In the genomic region with DNA sequence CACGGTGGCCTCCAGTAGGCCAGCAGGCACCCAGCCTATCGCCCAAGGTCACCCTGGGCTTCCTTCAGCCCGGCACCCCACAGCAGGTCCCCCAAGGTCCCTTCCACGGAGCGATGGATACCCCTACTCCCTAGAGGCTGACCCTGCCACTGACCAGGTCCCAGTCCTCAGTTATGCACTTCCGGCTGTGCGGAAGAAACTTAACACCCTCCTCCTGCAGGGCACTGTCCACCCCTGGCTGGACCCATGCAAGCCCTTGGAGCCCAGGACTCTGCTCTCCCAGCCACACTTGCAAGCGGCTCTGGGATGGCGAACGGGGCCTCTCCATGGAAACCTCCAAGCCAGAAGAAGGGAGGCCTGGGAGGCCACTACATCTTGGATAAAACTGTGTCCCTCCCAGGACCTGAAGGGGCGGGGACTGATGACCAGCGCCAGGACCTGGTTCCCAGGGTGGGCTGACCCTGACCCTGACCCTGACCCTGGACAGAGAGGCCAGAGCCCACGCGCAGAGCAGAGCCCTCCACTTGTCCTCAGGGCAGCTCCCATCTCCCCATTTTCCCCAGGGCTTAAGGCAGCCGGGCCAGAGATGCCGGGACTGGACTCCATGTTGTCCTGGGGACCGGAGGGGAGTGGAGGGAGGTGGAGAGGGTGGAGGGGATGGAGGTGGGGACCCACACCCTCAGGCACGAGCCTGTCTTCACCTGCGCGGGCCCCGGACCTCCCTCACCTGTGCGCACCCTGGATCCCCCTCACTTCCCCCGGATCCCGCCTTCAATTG, we compare ENCODE assay signal across 8 cellular contexts. TPM values are rescaled to one million over a fixed set of nuclear protein-coding genes. Genes with fewer than 3 reads are reported as not detected.
A peak's percentile ranks its signal among the peaks of the same experiment; 100 is the strongest.
DNase-seq lines count a peak whose midpoint lies in the region; ATAC-seq and TF ChIP-seq lines count a peak whose summit lies in the region.

No MANE protein-coding gene starts in this region.

- H3K36me3 ChIP-seq in cardiac muscle cell, result no peaks in the 10 kb centered on the region
- H3K36me3 ChIP-seq in mesendoderm (ENCODE audit: control insufficient read depth, insufficient read depth, low read length), result no peaks in the 10 kb centered on the region
- H3K36me3 ChIP-seq in vagina, result no peaks in the 10 kb centered on the region

- ATAC-seq in Right ventricle myocardium inferior, result no peak

- peak overlapping the region; percentile 82 for H3K4me3 ChIP-seq in cardiac muscle cell
- peak overlapping the region; percentile 36 for H3K4me3 ChIP-seq in mesendoderm (ENCODE audit: low read length)
- H3K4me3 ChIP-seq in vagina, result peak overlapping the region; percentile 76 to 82

- no peaks in the 10 kb centered on the region for H3K9me3 ChIP-seq in cardiac muscle cell (ENCODE audit: low read depth)
- H3K9me3 ChIP-seq in vagina, result no peaks in the 10 kb centered on the region

- H3K27me3 Mint-ChIP-seq in brain, result no peaks in the 10 kb centered on the region

- peak overlapping the region; percentile 81 for H3K4me2 ChIP-seq in mesendoderm (ENCODE audit: low read length)

- peak overlapping the region; percentile 64 for H3K9ac ChIP-seq in mesendoderm (ENCODE audit: low read length)

- H3K23ac ChIP-seq in mesendoderm (ENCODE audit: low read length), result peak overlapping the region; percentile 3

- intact Hi-C loops in Right ventricle myocardium inferior (cut with DNase I), result no loop called here
- intact Hi-C loops in vagina (cut with DNase I), result no loop called here

- H3K4me1 Mint-ChIP-seq in brain, result peaks cover 18% of the 10 kb centered on the region

- no peak overlapping the region for H4K8ac ChIP-seq in mesendoderm (ENCODE audit: low read depth, low read length)

- H3K18ac ChIP-seq in mesendoderm (ENCODE audit: low read length), result no peak overlapping the region

- H3K27me3 ChIP-seq in cardiac muscle cell, result no peaks in the 10 kb centered on the region
- H3K27me3 ChIP-seq in mesendoderm (ENCODE audit: insufficient read depth, low read length, poor library complexity), result no peaks in the 10 kb centered on the region
- no peaks in the 10 kb centered on the region for H3K27me3 ChIP-seq in vagina

- peaks cover 6% of the 10 kb centered on the region for H3K79me1 ChIP-seq in mesendoderm (ENCODE audit: low read length)

- DNase-seq in cardiac muscle cell (ENCODE audit: low read depth in 1 of 2, low spot score in 1 of 2), result no peak
- no peak for DNase-seq in Right ventricle myocardium inferior (ENCODE audit: missing footprints)
- DNase-seq in mesendoderm, result no peak
- no peak for DNase-seq in vagina (ENCODE audit: extremely low spot score in 2 of 2)
- DNase-seq in NCI-H187 (lab: John Stamatoyannopoulos, UW), result no peak
- no peak for DNase-seq in LoVo (ENCODE audit: low spot score)
- DNase-seq in activated naive CD4-positive, alpha-beta T cell treated with Interleukin-2 at 50 U/mL for 16 hours, result no peak

- no peak overlapping the region for H2BK120ac ChIP-seq in mesendoderm (ENCODE audit: low read depth, low read length)

- H3K36me3 Mint-ChIP-seq in brain, result peaks cover 15% of the 10 kb centered on the region

- H3K27ac ChIP-seq in cardiac muscle cell (no peak overlapping the region), mesendoderm (ENCODE audit: low read depth, low read length) (no peak overlapping the region), vagina (peak overlapping the region; percentile 21)

- no CpG with 5 or more reads among the region's 24 CpGs for WGBS in mesendoderm (ENCODE audit: extremely low coverage, insufficient coverage, low lambda C conversion rate)

- no peak for TF ChIP-seq POLR2A in vagina (IDR thresholded peaks at IDR 0.05)

- H3K79me2 ChIP-seq in mesendoderm (ENCODE audit: control insufficient read depth, insufficient read depth, low read length), result no peaks in the 10 kb centered on the region

- H3K4me3 Mint-ChIP-seq in brain, result peak overlapping the region; percentile 79 to 89 (median 81)

- peaks cover 0 to 14% (median 0%) of the 10 kb centered on the region in 5 experiments for H3K9me3 Mint-ChIP-seq in brain

- no peak overlapping the region for H3K4ac ChIP-seq in mesendoderm (ENCODE audit: low read depth, low read length)

- H2AK5ac ChIP-seq in mesendoderm (ENCODE audit: low read length), result no peak overlapping the region

- TF ChIP-seq CTCF in cardiac muscle cell (IDR thresholded peaks at IDR 0.05; ENCODE audit: low read depth, low read length), result no peak
- no peak for TF ChIP-seq CTCF in brain (conservative IDR thresholded peaks at IDR 0.05)
- TF ChIP-seq CTCF in vagina (IDR thresholded peaks at IDR 0.05), result no peak

- no peaks in the 10 kb centered on the region for H3K4me1 ChIP-seq in cardiac muscle cell (ENCODE audit: low read depth)
- H3K4me1 ChIP-seq in mesendoderm (ENCODE audit: control insufficient read depth, low read depth, low read length), result peaks cover 4% of the 10 kb centered on the region
- H3K4me1 ChIP-seq in vagina, result peaks cover 23% of the 10 kb centered on the region

- no peak overlapping the region for H2BK15ac ChIP-seq in mesendoderm (replicated peaks; ENCODE audit: low read depth)

- peak overlapping the region; percentile 95 for H3K56ac ChIP-seq in mesendoderm (ENCODE audit: low read length)

- H4K5ac ChIP-seq in mesendoderm (ENCODE audit: low read length), result no peak overlapping the region

- H2BK5ac ChIP-seq in mesendoderm (ENCODE audit: low read length), result no peak overlapping the region

- H3K27ac Mint-ChIP-seq in brain, result peak overlapping the region in 2 of 5 experiments; percentile 60 to 80

RNA-seq across cellular contexts. Expression of a gene that starts 0.7 kb away (rescaled TPM):
- total RNA-seq in cardiac muscle cell, result 23.2 and 37.0 TPM in 2 replicates
- polyA plus RNA-seq in cardiac muscle cell, result 29.2 and 35.4 TPM in 2 replicates
- total RNA-seq in Right ventricle myocardium inferior, result 8.9 TPM
- polyA plus RNA-seq in brain (ENCODE audit: insufficient read depth, low read depth, low replicate concordance), result 31.5 TPM
- polyA plus RNA-seq in mesendoderm (2013, experiment 1 of 2), result 9.2 TPM
- polyA plus RNA-seq in mesendoderm (2013, experiment 2 of 2), result 9.0 TPM
- total RNA-seq in vagina, result 6.1 TPM

RNA-seq across cellular contexts. Expression of a gene that starts 16.8 kb away (rescaled TPM):
- 42.4 and 52.5 TPM in 2 replicates for total RNA-seq in cardiac muscle cell
- 19.7 and 34.8 TPM in 2 replicates for polyA plus RNA-seq in cardiac muscle cell
- 11.1 TPM for total RNA-seq in Right ventricle myocardium inferior
- 10.8 TPM for polyA plus RNA-seq in brain (ENCODE audit: insufficient read depth, low read depth, low replicate concordance)
- polyA plus RNA-seq in mesendoderm (2013, experiment 1 of 2), result 13.5 TPM
- polyA plus RNA-seq in mesendoderm (2013, experiment 2 of 2), result 13.2 TPM
- 35.4 TPM for total RNA-seq in vagina

RNA-seq across cellular contexts. Expression of a gene that starts 17.1 kb away (rescaled TPM):
- 52.3 and 67.4 TPM in 2 replicates for total RNA-seq in cardiac muscle cell
- polyA plus RNA-seq in cardiac muscle cell, result 112 and 142 TPM in 2 replicates
- total RNA-seq in Right ventricle myocardium inferior, result 58.0 TPM
- polyA plus RNA-seq in brain (ENCODE audit: insufficient read depth, low read depth, low replicate concordance), result 69.2 TPM
- polyA plus RNA-seq in mesendoderm (2013, experiment 1 of 2), result 229 TPM
- 218 TPM for polyA plus RNA-seq in mesendoderm (2013, experiment 2 of 2)
- total RNA-seq in vagina, result 52.5 TPM

RNA-seq across cellular contexts. Expression of a gene that starts 56.0 kb away (rescaled TPM):
- total RNA-seq in cardiac muscle cell (13.8 and 21.9 TPM in 2 replicates), Right ventricle myocardium inferior (10.1 TPM), vagina (6.4 TPM)
- polyA plus RNA-seq in cardiac muscle cell (8.0 and 17.1 TPM in 2 replicates), brain (ENCODE audit: insufficient read depth, low read depth, low replicate concordance) (61.7 TPM)
- polyA plus RNA-seq in mesendoderm (2013, experiment 1 of 2), result 0.34 TPM
- 0.21 TPM for polyA plus RNA-seq in mesendoderm (2013, experiment 2 of 2)

RNA-seq across cellular contexts. Expression of a gene that starts 56.7 kb away (rescaled TPM):
- total RNA-seq in cardiac muscle cell (0.67 and 0.86 TPM in 2 replicates), Right ventricle myocardium inferior (not detected), vagina (not detected)
- polyA plus RNA-seq in cardiac muscle cell (0.37 and 0.44 TPM in 2 replicates), brain (ENCODE audit: insufficient read depth, low read depth, low replicate concordance) (not detected)
- polyA plus RNA-seq in mesendoderm (2013, experiment 1 of 2), result not detected
- polyA plus RNA-seq in mesendoderm (2013, experiment 2 of 2), result not detected
